In the genomic region with DNA sequence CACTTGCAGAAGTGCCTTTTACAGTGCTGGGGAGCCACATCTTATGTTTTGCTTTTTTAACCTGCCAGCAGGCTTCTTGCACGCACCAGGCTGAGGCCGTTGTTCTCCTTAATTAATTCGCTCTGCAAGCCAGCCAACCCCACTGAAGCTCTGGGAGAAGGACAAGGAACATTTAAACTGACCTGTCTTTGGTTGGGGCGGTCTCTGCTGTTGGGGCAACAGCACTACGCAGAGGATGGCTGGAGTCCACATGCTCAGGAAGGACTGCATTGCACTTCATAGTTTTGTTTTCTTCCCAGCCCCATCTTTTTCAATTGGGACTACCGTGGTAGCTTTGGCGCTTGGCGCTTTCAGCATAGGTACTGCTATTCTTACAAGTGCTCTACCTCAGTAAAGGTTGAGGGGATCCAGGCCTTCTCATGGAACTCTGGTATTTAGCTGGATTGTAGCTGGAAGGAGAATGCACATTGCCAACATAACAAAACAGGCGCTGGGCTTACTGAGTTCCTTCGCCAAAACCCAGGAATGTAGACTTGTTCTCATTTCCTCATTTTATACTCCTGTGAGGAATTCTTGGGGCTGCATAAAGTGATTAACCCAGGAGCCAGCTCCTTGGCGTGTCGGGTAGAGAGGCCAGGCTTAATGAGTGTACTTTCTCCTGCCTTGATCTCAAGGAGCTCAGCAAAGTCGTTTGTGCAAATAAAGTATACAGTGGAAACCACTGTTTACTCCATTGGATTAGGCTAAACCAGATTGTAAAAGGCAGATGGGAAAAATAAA, we compare ENCODE assay signal across 11 cellular contexts.
"Had no signal": no experiment of that assay in that cellular context is flagged by ENCODE, and none has a peak within 500 bp of the region (broad histone marks: within the 10 kb centered on the region; RNA-seq: fewer than 3 reads in every experiment).

No MANE protein-coding gene starts in this region.

- H3K27ac ChIP-seq: ovary, skin epidermis, uterus had no signal

- DNase-seq: activated CD4-positive, alpha-beta memory T cell treated with anti-CD3 and anti-CD28 coated beads, Interleukin-2, amount 10 ng/mL, durations not matched to agents 7 days and 5 days; activated CD4-positive, CD25-positive, alpha-beta regulatory T cell treated with anti-CD3 and anti-CD28 coated beads, Interleukin-2, amount 50 U/mL, for 72 hours; activated gamma-delta T cell; activated naive CD8-positive, alpha-beta T cell treated with anti-CD3 and anti-CD28 coated beads for 36 hours; activated T-cell treated with anti-CD3 and anti-CD28 coated beads, Interleukin-2, amount 50 U/mL, for 48 hours; dorsolateral prefrontal cortex; mesendoderm; ovary; uterus had no signal

- H3K4me3 ChIP-seq: dorsolateral prefrontal cortex, ovary, skin epidermis, uterus had no signal

- H3K9me3 ChIP-seq: ovary, uterus had no signal

- H3K36me3 ChIP-seq: ovary, uterus had no signal

- H3K27me3 ChIP-seq: dorsolateral prefrontal cortex, ovary, uterus had no signal

- ATAC-seq: left lobe of liver had no signal
